Comparison of ENCODE assay signal across 1 cellular context in genomic region chr11:61361686-61362541, GRCh38.
TF ChIP-seq lines count a peak whose summit lies in the region.

Gene CYB561A3 (minus strand): TSS chr11:61361882. CDS start chr11:61356713, 5,169 bp downstream.
Gene TMEM138 (plus strand): TSS chr11:61362374. CDS start chr11:61364391, 2,017 bp downstream.

TF ChIP-seq in HepG2, 621 proteins besides CTCF, POLR2A, EP300 and RAD21 (continued from another document and continues in another):
- TF ChIP-seq ARID4A (CRISPR knock-in tag; IDR thresholded peaks at IDR 0.05; ENCODE audit: borderline replicate concordance): peak; percentile 93
- TF ChIP-seq ZNF350 (CRISPR knock-in tag; IDR thresholded peaks at IDR 0.05; ENCODE audit: borderline replicate concordance, low read depth): peak; percentile 87; the same call in 1 of the 2 replicates
- TF ChIP-seq ZNF891 (CRISPR knock-in tag; IDR thresholded peaks at IDR 0.05): peak; percentile 83; the same call in 1 of the 2 replicates
- TF ChIP-seq ZNF550 (CRISPR knock-in tag; IDR thresholded peaks at IDR 0.05; ENCODE audit: borderline replicate concordance): no peak
- peak; percentile 38; the same call in 1 of the 2 replicates for TF ChIP-seq ZNF513 (CRISPR knock-in tag; conservative IDR thresholded peaks at IDR 0.05)
- TF ChIP-seq ETV5 (CRISPR knock-in tag; IDR thresholded peaks at IDR 0.05; ENCODE audit: borderline replicate concordance): peak; percentile 75
- TF ChIP-seq, protein P1, sequence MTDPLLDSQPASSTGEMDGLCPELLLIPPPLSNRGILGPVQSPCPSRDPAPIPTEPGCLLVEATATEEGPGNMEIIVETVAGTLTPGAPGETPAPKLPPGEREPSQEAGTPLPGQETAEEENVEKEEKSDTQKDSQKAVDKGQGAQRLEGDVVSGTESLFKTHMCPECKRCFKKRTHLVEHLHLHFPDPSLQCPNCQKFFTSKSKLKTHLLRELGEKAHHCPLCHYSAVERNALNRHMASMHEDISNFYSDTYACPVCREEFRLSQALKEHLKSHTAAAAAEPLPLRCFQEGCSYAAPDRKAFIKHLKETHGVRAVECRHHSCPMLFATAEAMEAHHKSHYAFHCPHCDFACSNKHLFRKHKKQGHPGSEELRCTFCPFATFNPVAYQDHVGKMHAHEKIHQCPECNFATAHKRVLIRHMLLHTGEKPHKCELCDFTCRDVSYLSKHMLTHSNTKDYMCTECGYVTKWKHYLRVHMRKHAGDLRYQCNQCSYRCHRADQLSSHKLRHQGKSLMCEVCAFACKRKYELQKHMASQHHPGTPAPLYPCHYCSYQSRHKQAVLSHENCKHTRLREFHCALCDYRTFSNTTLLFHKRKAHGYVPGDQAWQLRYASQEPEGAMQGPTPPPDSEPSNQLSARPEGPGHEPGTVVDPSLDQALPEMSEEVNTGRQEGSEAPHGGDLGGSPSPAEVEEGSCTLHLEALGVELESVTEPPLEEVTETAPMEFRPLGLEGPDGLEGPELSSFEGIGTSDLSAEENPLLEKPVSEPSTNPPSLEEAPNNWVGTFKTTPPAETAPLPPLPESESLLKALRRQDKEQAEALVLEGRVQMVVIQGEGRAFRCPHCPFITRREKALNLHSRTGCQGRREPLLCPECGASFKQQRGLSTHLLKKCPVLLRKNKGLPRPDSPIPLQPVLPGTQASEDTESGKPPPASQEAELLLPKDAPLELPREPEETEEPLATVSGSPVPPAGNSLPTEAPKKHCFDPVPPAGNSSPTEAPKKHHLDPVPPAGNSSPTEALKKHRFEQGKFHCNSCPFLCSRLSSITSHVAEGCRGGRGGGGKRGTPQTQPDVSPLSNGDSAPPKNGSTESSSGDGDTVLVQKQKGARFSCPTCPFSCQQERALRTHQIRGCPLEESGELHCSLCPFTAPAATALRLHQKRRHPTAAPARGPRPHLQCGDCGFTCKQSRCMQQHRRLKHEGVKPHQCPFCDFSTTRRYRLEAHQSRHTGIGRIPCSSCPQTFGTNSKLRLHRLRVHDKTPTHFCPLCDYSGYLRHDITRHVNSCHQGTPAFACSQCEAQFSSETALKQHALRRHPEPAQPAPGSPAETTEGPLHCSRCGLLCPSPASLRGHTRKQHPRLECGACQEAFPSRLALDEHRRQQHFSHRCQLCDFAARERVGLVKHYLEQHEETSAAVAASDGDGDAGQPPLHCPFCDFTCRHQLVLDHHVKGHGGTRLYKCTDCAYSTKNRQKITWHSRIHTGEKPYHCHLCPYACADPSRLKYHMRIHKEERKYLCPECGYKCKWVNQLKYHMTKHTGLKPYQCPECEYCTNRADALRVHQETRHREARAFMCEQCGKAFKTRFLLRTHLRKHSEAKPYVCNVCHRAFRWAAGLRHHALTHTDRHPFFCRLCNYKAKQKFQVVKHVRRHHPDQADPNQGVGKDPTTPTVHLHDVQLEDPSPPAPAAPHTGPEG (CRISPR knock-in tag; IDR thresholded peaks at IDR 0.05): 0 out of 2 replicates have a peak, but pooled peaks have one; percentile 58
- TF ChIP-seq RARG (CRISPR knock-in tag; IDR thresholded peaks at IDR 0.05; ENCODE audit: low read depth): 0 out of 2 replicates have a peak, but pooled peaks have one; percentile 53
- peak; percentile 45 for TF ChIP-seq TARDBP (CRISPR knock-in tag; IDR thresholded peaks at IDR 0.05)
- peak; percentile 86; the same call in 1 of the 2 replicates for TF ChIP-seq ZNF235 (CRISPR knock-in tag; IDR thresholded peaks at IDR 0.05; ENCODE audit: borderline replicate concordance)
- TF ChIP-seq ZNF317 (CRISPR knock-in tag; IDR thresholded peaks at IDR 0.05): peak; percentile 99
- no peak for TF ChIP-seq TCF7L2 (IDR thresholded peaks at IDR 0.05; ENCODE audit: low read depth, low read length)
- peak; percentile 25; the same call in 1 of the 2 replicates for TF ChIP-seq KDM3A (CRISPR knock-in tag; IDR thresholded peaks at IDR 0.05; ENCODE audit: low read depth)
- no peak for TF ChIP-seq ZNF577 (CRISPR knock-in tag; IDR thresholded peaks at IDR 0.05; ENCODE audit: borderline replicate concordance, low read depth)
- TF ChIP-seq, protein P2, sequence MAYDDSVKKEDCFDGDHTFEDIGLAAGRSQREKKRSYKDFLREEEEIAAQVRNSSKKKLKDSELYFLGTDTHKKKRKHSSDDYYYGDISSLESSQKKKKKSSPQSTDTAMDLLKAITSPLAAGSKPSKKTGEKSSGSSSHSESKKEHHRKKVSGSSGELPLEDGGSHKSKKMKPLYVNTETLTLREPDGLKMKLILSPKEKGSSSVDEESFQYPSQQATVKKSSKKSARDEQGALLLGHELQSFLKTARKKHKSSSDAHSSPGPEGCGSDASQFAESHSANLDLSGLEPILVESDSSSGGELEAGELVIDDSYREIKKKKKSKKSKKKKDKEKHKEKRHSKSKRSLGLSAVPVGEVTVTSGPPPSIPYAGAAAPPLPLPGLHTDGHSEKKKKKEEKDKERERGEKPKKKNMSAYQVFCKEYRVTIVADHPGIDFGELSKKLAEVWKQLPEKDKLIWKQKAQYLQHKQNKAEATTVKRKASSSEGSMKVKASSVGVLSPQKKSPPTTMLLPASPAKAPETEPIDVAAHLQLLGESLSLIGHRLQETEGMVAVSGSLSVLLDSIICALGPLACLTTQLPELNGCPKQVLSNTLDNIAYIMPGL (CRISPR knock-in tag; IDR thresholded peaks at IDR 0.05; ENCODE audit: borderline replicate concordance in 1 of 2, low read depth in 1 of 2): peak; percentile 27 to 85; a peak in 2 of 4 replicates
- TF ChIP-seq, protein P3, sequence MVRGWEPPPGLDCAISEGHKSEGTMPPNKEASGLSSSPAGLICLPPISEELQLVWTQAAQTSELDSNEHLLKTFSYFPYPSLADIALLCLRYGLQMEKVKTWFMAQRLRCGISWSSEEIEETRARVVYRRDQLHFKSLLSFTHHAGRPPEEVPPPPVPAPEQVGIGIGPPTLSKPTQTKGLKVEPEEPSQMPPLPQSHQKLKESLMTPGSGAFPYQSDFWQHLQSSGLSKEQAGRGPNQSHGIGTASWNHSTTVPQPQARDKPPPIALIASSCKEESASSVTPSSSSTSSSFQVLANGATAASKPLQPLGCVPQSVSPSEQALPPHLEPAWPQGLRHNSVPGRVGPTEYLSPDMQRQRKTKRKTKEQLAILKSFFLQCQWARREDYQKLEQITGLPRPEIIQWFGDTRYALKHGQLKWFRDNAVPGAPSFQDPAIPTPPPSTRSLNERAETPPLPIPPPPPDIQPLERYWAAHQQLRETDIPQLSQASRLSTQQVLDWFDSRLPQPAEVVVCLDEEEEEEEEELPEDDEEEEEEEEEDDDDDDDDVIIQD (CRISPR knock-in tag; IDR thresholded peaks at IDR 0.05; ENCODE audit: low read depth): 0 out of 2 replicates have a peak, but pooled peaks have one; percentile 53
- 0 out of 4 replicates have a peak, but pooled peaks of 1 of the 2 experiments have one; percentile 6 for TF ChIP-seq ATF4 (CRISPR knock-in tag; IDR thresholded peaks at IDR 0.05)
- TF ChIP-seq JUND (CRISPR knock-in tag; IDR thresholded peaks at IDR 0.05): 0 out of 2 replicates have a peak, but pooled peaks have one; percentile 37
- TF ChIP-seq ZNF451 (CRISPR knock-in tag; IDR thresholded peaks at IDR 0.05): peak; percentile 25; the same call in 1 of the 2 replicates
- TF ChIP-seq E2F2 (CRISPR knock-in tag; IDR thresholded peaks at IDR 0.05; ENCODE audit: borderline replicate concordance): no peak
- TF ChIP-seq ZNF232 (CRISPR knock-in tag; IDR thresholded peaks at IDR 0.05; ENCODE audit: borderline replicate concordance): peak; percentile 73; the same call in 1 of the 2 replicates
- TF ChIP-seq MNT (IDR thresholded peaks at IDR 0.05): peak; percentile 12; the same call in 1 of the 2 replicates
- peak; percentile 98 for TF ChIP-seq DR1 (CRISPR knock-in tag; IDR thresholded peaks at IDR 0.05)
- TF ChIP-seq HOXA3 (CRISPR knock-in tag; IDR thresholded peaks at IDR 0.05): peak; percentile 95
- peak; percentile 36; the same call in 1 of the 2 replicates for TF ChIP-seq ZNF331 (CRISPR knock-in tag; IDR thresholded peaks at IDR 0.05)
- peak; percentile 64 for TF ChIP-seq THAP7 (CRISPR knock-in tag; IDR thresholded peaks at IDR 0.05)
- TF ChIP-seq NRL (CRISPR knock-in tag; IDR thresholded peaks at IDR 0.05; ENCODE audit: borderline replicate concordance): peak; percentile 46; the same call in 1 of the 2 replicates
- 0 out of 2 replicates have a peak, but pooled peaks have one; percentile 41 for TF ChIP-seq KMT2A (CRISPR knock-in tag; IDR thresholded peaks at IDR 0.05)
- 0 out of 2 replicates have a peak, but pooled peaks have one; percentile 30 for TF ChIP-seq BHLHE40 (IDR thresholded peaks at IDR 0.05; ENCODE audit: low read length)
- TF ChIP-seq ZNF33B (CRISPR knock-in tag; IDR thresholded peaks at IDR 0.05): peak; percentile 51; the same call in 1 of the 2 replicates
- 0 out of 2 replicates have a peak, but pooled peaks have one; percentile 56 for TF ChIP-seq MEF2D (CRISPR knock-in tag; IDR thresholded peaks at IDR 0.05)
- TF ChIP-seq GATAD2A (CRISPR knock-in tag; IDR thresholded peaks at IDR 0.05): peak; percentile 11; the same call in 1 of the 2 replicates
- no peak for TF ChIP-seq SP1 (IDR thresholded peaks at IDR 0.05)
- TF ChIP-seq SP1 (CRISPR knock-in tag; IDR thresholded peaks at IDR 0.05): peak; percentile 75
